Comparison of ENCODE assay signal across 12 cellular contexts in the genomic region with DNA sequence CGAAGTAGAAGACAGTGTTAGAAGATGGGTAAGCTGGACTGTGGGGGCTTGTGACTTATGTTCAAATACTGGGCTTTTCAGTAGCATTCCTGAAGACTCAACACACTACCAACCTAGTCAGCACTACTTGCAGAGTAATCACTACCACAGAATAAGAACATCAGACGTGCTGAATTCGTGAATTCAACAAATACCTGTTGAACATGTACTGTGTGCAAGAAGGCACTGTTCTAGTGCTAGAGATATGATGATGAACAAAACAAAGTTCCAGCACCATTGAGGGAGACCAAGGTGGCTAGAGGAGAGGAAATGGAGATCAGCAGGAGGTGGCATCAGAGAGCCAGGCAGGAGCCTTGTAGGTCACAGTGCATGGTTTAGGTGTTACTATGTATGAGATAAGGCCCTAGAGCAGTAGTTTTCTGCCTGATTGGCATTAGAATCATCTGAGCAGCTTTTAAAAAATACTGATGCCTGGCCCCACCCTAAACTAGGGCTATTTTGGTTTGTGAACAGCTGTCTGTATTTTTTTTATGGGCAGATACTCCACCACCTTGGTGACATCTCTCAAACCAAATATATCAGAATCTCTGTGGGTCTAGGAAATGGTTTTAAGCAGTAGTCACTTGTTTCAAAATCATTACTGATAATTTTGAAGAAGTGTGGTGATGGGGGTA. TPM values are rescaled to one million over a fixed set of nuclear protein-coding genes. Genes with fewer than 3 reads are reported as not detected.
DNase-seq lines count a peak whose midpoint lies in the region; ATAC-seq, FAIRE-seq and TF ChIP-seq lines count a peak whose summit lies in the region.
"Had no signal": no experiment of that assay in that cellular context is flagged by ENCODE, and none has a peak within 500 bp of the region (broad histone marks: within the 10 kb centered on the region; RNA-seq: fewer than 3 reads in every experiment).

No MANE protein-coding gene starts in this region.

- peaks cover 100% of the 10 kb centered on the region for H3K79me2 ChIP-seq in astrocyte (ENCODE audit: insufficient read depth, low read length)

- no peaks in the 10 kb centered on the region for H3K9me3 Mint-ChIP-seq in astrocyte (ENCODE audit: unreplicated experiment)
- no peaks in the 10 kb centered on the region for H3K9me3 Mint-ChIP-seq in CD8-positive, alpha-beta memory T cell
- H3K9me3 Mint-ChIP-seq in activated T-helper 2 cell treated with anti-CD3 and anti-CD28 coated beads, Interferon-gamma antibody, Interleukin-2, Interleukin-4, amounts not matched to agents 10 μg/mL and 5 μg/mL and 100 μg/mL, durations not matched to agents 14 hours and 24 hours and 36 hours: no peaks in the 10 kb centered on the region
- H3K9me3 Mint-ChIP-seq: central memory CD8-positive, alpha-beta T cell had no signal

- H3K36me3 ChIP-seq in astrocyte (ENCODE audit: insufficient read depth, low read length): no peaks in the 10 kb centered on the region
- no peaks in the 10 kb centered on the region for H3K36me3 ChIP-seq in CD8-positive, alpha-beta memory T cell (ENCODE audit: insufficient read depth, low read length)
- H3K36me3 ChIP-seq: prostate gland had no signal

- no peak overlapping the region for H3K4me3 ChIP-seq in astrocyte (ENCODE audit: insufficient read depth, low read depth, low read length)
- H3K4me3 ChIP-seq in CD8-positive, alpha-beta memory T cell (ENCODE audit: low read length): no peak overlapping the region
- H3K4me3 ChIP-seq: PC-9, prostate gland had no signal

- H3K27ac ChIP-seq in astrocyte (ENCODE audit: low read depth, low read length): no peak overlapping the region
- no peak overlapping the region for H3K27ac ChIP-seq in CD8-positive, alpha-beta memory T cell (ENCODE audit: low read depth, low read length)
- H3K27ac ChIP-seq: PC-9, prostate gland had no signal

- no peak overlapping the region for H2AFZ ChIP-seq in astrocyte (ENCODE audit: low read depth, low read length)
- H2AFZ ChIP-seq: PC-9 had no signal

- no peak for FAIRE-seq in astrocyte (lab: Jason Lieb, UNC)

- TF ChIP-seq CTCF in GM10266 (IDR thresholded peaks at IDR 0.05; ENCODE audit: control insufficient read depth, insufficient read depth, low read depth, missing control alignments) (no peak), astrocyte (IDR thresholded peaks at IDR 0.05; ENCODE audit: insufficient read depth, low read depth, low read length) (no peak)

- peak overlapping the region; percentile 34 for H3K4me3 Mint-ChIP-seq in astrocyte (ENCODE audit: unreplicated experiment)
- no peak overlapping the region for H3K4me3 Mint-ChIP-seq in CD8-positive, alpha-beta memory T cell
- H3K4me3 Mint-ChIP-seq in activated T-helper 2 cell treated with anti-CD3 and anti-CD28 coated beads, Interferon-gamma antibody, Interleukin-2, Interleukin-4, amounts not matched to agents 10 μg/mL and 5 μg/mL and 100 μg/mL, durations not matched to agents 14 hours and 24 hours and 36 hours (ENCODE audit: low read depth): no peak overlapping the region
- H3K4me3 Mint-ChIP-seq: central memory CD8-positive, alpha-beta T cell had no signal

- DNase-seq in GM10266 (ENCODE audit: extremely low spot score): peak; percentile 11
- DNase-seq in astrocyte (ENCODE audit: low read depth): no peak
- DNase-seq in myocyte (ENCODE audit: low read depth): peak; percentile 77
- DNase-seq in CD8-positive, alpha-beta memory T cell: no peak
- DNase-seq in LoVo (ENCODE audit: low spot score): no peak
- DNase-seq in activated T-helper 2 cell treated with anti-CD3 and anti-CD28 coated beads, Interferon-gamma antibody, Interleukin-2, Interleukin-4, amounts not matched to agents 10 μg/mL and 5 μg/mL and 100 μg/mL, durations not matched to agents 14 hours and 24 hours and 36 hours (ENCODE audit: low spot score): no peak
- DNase-seq: activated CD8-positive, alpha-beta memory T cell treated with anti-CD3 and anti-CD28 coated beads for 24 hours; PC-9 had no signal

- peaks cover 73% of the 10 kb centered on the region for H3K4me1 Mint-ChIP-seq in astrocyte (ENCODE audit: low read depth, unreplicated experiment)
- H3K4me1 Mint-ChIP-seq in CD8-positive, alpha-beta memory T cell: peaks cover 6 to 19% (median 11%) of the 10 kb centered on the region in 3 donors
- peaks cover 1% of the 10 kb centered on the region for H3K4me1 Mint-ChIP-seq in activated T-helper 2 cell treated with anti-CD3 and anti-CD28 coated beads, Interferon-gamma antibody, Interleukin-2, Interleukin-4, amounts not matched to agents 10 μg/mL and 5 μg/mL and 100 μg/mL, durations not matched to agents 14 hours and 24 hours and 36 hours (ENCODE audit: low read depth)

- H3K27me3 ChIP-seq in astrocyte (ENCODE audit: insufficient read depth, low read length): no peaks in the 10 kb centered on the region
- H3K27me3 ChIP-seq in CD8-positive, alpha-beta memory T cell (ENCODE audit: insufficient read depth, low read length, poor library complexity, severe bottlenecking): no peaks in the 10 kb centered on the region

- H3K4me2 ChIP-seq in astrocyte (ENCODE audit: low read length): peak overlapping the region; percentile 36
- H3K4me2 ChIP-seq: PC-9 had no signal

- intact Hi-C loops in activated T-helper 2 cell treated with anti-CD3 and anti-CD28 coated beads, Interferon-gamma antibody, Interleukin-2, Interleukin-4, amounts not matched to agents 10 μg/mL and 5 μg/mL and 100 μg/mL, durations not matched to agents 14 hours and 24 hours and 36 hours (cut with micrococcal nuclease): no loop called here

- H3K27ac Mint-ChIP-seq in astrocyte (ENCODE audit: unreplicated experiment): peak overlapping the region; percentile 36
- H3K27ac Mint-ChIP-seq in CD8-positive, alpha-beta memory T cell: peak overlapping the region in 2 of 8 donors; percentile 21 to 38
- no peak overlapping the region for H3K27ac Mint-ChIP-seq in activated T-helper 2 cell treated with anti-CD3 and anti-CD28 coated beads, Interferon-gamma antibody, Interleukin-2, Interleukin-4, amounts not matched to agents 10 μg/mL and 5 μg/mL and 100 μg/mL, durations not matched to agents 14 hours and 24 hours and 36 hours

- ATAC-seq in HG03432 (IDR thresholded peaks at IDR 0.05; ENCODE audit: unreplicated experiment) (peak; percentile 65), GM18861 (IDR thresholded peaks at IDR 0.05; ENCODE audit: unreplicated experiment) (no peak)

- POLR2A ChIA-PET in CD8-positive, alpha-beta memory T cell (lab: Charles Lee): no interaction called here

- CTCF ChIA-PET in CD8-positive, alpha-beta memory T cell (lab: Charles Lee): interaction anchor here (1.6 kb wide), 1 partner anchor 37 kb away, joined by 7 read pairs; no protein-coding TSS in a partner anchor

- H3K36me3 Mint-ChIP-seq in astrocyte (ENCODE audit: low read depth, unreplicated experiment): peaks cover 9% of the 10 kb centered on the region
- peaks cover 0 to 9% (median under 1%) of the 10 kb centered on the region in 3 donors for H3K36me3 Mint-ChIP-seq in CD8-positive, alpha-beta memory T cell
- no peaks in the 10 kb centered on the region for H3K36me3 Mint-ChIP-seq in activated T-helper 2 cell treated with anti-CD3 and anti-CD28 coated beads, Interferon-gamma antibody, Interleukin-2, Interleukin-4, amounts not matched to agents 10 μg/mL and 5 μg/mL and 100 μg/mL, durations not matched to agents 14 hours and 24 hours and 36 hours (ENCODE audit: low read depth)

- H3K9ac ChIP-seq in astrocyte (ENCODE audit: low read length): no peak overlapping the region

- peaks cover 98% of the 10 kb centered on the region for H4K20me1 ChIP-seq in astrocyte (ENCODE audit: insufficient read depth, low read length)

- no peaks in the 10 kb centered on the region for H3K9me3 ChIP-seq in astrocyte (ENCODE audit: insufficient read depth, low read depth, low read length)
- H3K9me3 ChIP-seq in CD8-positive, alpha-beta memory T cell (ENCODE audit: low read length): no peaks in the 10 kb centered on the region
- H3K9me3 ChIP-seq: prostate gland had no signal

- no peaks in the 10 kb centered on the region for H3K27me3 Mint-ChIP-seq in astrocyte (ENCODE audit: low read depth, unreplicated experiment)
- peaks cover 8 to 18% of the 10 kb centered on the region in 2 donors for H3K27me3 Mint-ChIP-seq in CD8-positive, alpha-beta memory T cell
- H3K27me3 Mint-ChIP-seq in activated T-helper 2 cell treated with anti-CD3 and anti-CD28 coated beads, Interferon-gamma antibody, Interleukin-2, Interleukin-4, amounts not matched to agents 10 μg/mL and 5 μg/mL and 100 μg/mL, durations not matched to agents 14 hours and 24 hours and 36 hours (ENCODE audit: low read depth): peaks cover 5% of the 10 kb centered on the region
- H3K27me3 Mint-ChIP-seq: central memory CD8-positive, alpha-beta T cell had no signal

- peaks cover 42% of the 10 kb centered on the region for H3K4me1 ChIP-seq in astrocyte (ENCODE audit: insufficient read depth, low read length)
- H3K4me1 ChIP-seq in CD8-positive, alpha-beta memory T cell (ENCODE audit: insufficient read depth, low read length): peaks cover 6% of the 10 kb centered on the region
- H3K4me1 ChIP-seq: prostate gland had no signal

RNA-seq across cellular contexts. Expression of a gene that starts 26.8 kb away (rescaled TPM):
- total RNA-seq in astrocyte: 324 and 364 TPM in 2 replicates
- 109 and 153 TPM in 2 replicates for total RNA-seq in myocyte
- polyA plus RNA-seq in myocyte (2012): 79.1 TPM
- total RNA-seq in CD8-positive, alpha-beta memory T cell: 1 to 10 TPM in 1 of 2 experiments, under 1 TPM in 1; 0.93 to 1.7 TPM
- 0.51 TPM for polyA plus RNA-seq in CD8-positive, alpha-beta memory T cell
- total RNA-seq in activated T-helper 2 cell treated with anti-CD3 and anti-CD28 coated beads, Interferon-gamma antibody, Interleukin-2, Interleukin-4, amounts not matched to agents 10 μg/mL and 5 μg/mL and 100 μg/mL, durations not matched to agents 14 hours and 24 hours and 36 hours: 0.99 and 1.7 TPM in 2 replicates

Comparison
In these comparisons a context has a peak if more than half of its experiments do, and no peak if none do; other contexts are left out.
1. DNase-seq: peak in GM10266 (single experiment) and myocyte (single experiment); none in astrocyte (single experiment), CD8-positive, alpha-beta memory T cell (0 of 5), LoVo (single experiment) and activated T-helper 2 cell treated with anti-CD3 and anti-CD28 coated beads, Interferon-gamma antibody, Interleukin-2, Interleukin-4, amounts not matched to agents 10 μg/mL and 5 μg/mL and 100 μg/mL, durations not matched to agents 14 hours and 24 hours and 36 hours (single experiment).
2. RNA of a gene that starts 26.8 kb away (total RNA-seq): 324 to 364 TPM in astrocyte and 109 to 153 TPM in myocyte; 0.99 to 1.7 TPM in activated T-helper 2 cell treated with anti-CD3 and anti-CD28 coated beads, Interferon-gamma antibody, Interleukin-2, Interleukin-4, amounts not matched to agents 10 μg/mL and 5 μg/mL and 100 μg/mL, durations not matched to agents 14 hours and 24 hours and 36 hours and 0.93 to 1.7 TPM in CD8-positive, alpha-beta memory T cell; every median in the first group is over 10 times any median in the second.